In genomic region chr16:14399397-14400284, GRCh38 we compare ENCODE assay signal across 8 cellular contexts.
A peak's percentile ranks its signal among the peaks of the same experiment; 100 is the strongest.
DNase-seq lines count a peak whose midpoint lies in the region; TF ChIP-seq lines count a peak whose summit lies in the region.

No MANE protein-coding gene starts in this region.

- H3K79me1 ChIP-seq in neuronal stem cell (ENCODE audit: low read depth, low read length) = no peaks in the 10 kb centered on the region

- H3K27ac ChIP-seq in breast epithelium (no peak overlapping the region), neuronal stem cell (replicated peaks; ENCODE audit: low read length) (no peak overlapping the region)

- H3K27ac Mint-ChIP-seq in MCF 10A (ENCODE audit: low read depth, unreplicated experiment) = no peak overlapping the region
- H3K27ac Mint-ChIP-seq in activated CD4-positive, alpha-beta memory T cell treated with anti-CD3 and anti-CD28 coated beads, Interleukin-2, amount 10 ng/mL, durations not matched to agents 7 days and 5 days = no peak overlapping the region

- H3K36me3 ChIP-seq in breast epithelium = no peaks in the 10 kb centered on the region
- H3K36me3 ChIP-seq in neuronal stem cell (replicated peaks in 1 of 2; ENCODE audit: control insufficient read depth in 2 of 2, insufficient read depth in 2 of 2, low read length in 2 of 2) = no peaks in the 10 kb centered on the region

- H3K4me3 Mint-ChIP-seq in MCF 10A (ENCODE audit: unreplicated experiment) = peak overlapping the region; percentile 55
- no peak overlapping the region for H3K4me3 Mint-ChIP-seq in activated CD4-positive, alpha-beta memory T cell treated with anti-CD3 and anti-CD28 coated beads, Interleukin-2, amount 10 ng/mL, durations not matched to agents 7 days and 5 days

- peaks cover 0 to 6% of the 10 kb centered on the region in 2 donors for H3K4me1 ChIP-seq in breast epithelium
- peaks cover 0 to 6% of the 10 kb centered on the region in 2 donors for H3K4me1 ChIP-seq in neuronal stem cell (ENCODE audit: control insufficient read depth in 2 of 2, insufficient read depth in 1 of 2, low read depth in 1 of 2, low read length in 2 of 2)

- H2BK15ac ChIP-seq in neuronal stem cell (ENCODE audit: low read length) = no peak overlapping the region

- no peak overlapping the region for H2AK5ac ChIP-seq in neuronal stem cell (ENCODE audit: low read depth, low read length)

- POLR2A ChIA-PET in MCF 10A (lab: Yijun Ruan, JAX) = interaction anchor here (0.7 to 1.3 kb wide), 8 partner anchors 10 to 484 kb away, joined by 3 to 7 read pairs (median 4); no protein-coding TSS in a partner anchor
- POLR2A ChIA-PET in activated CD4-positive, alpha-beta memory T cell treated with anti-CD3 and anti-CD28 coated beads, Interleukin-2, amount 10 ng/mL, durations not matched to agents 7 days and 5 days (lab: Charles Lee) = no interaction called here

- H3K4me2 ChIP-seq in neuronal stem cell (ENCODE audit: insufficient read depth, low read length, poor library complexity, severe bottlenecking) = no peak overlapping the region

- no peak overlapping the region for H2BK5ac ChIP-seq in neuronal stem cell (ENCODE audit: low read length)

- no peak for TF ChIP-seq CTCF in MCF 10A (IDR thresholded peaks at IDR 0.05; ENCODE audit: unreplicated experiment)
- no peak for TF ChIP-seq CTCF in breast epithelium (IDR thresholded peaks at IDR 0.05)
- TF ChIP-seq CTCF in epithelial cell of esophagus (IDR thresholded peaks at IDR 0.05; ENCODE audit: insufficient read depth, low read depth, low read length, missing control alignments) = no peak

- peaks cover 11% of the 10 kb centered on the region for H3K4me1 Mint-ChIP-seq in MCF 10A (ENCODE audit: insufficient read depth, unreplicated experiment)
- H3K4me1 Mint-ChIP-seq in activated CD4-positive, alpha-beta memory T cell treated with anti-CD3 and anti-CD28 coated beads, Interleukin-2, amount 10 ng/mL, durations not matched to agents 7 days and 5 days = no peaks in the 10 kb centered on the region

- no peak overlapping the region for H3K4ac ChIP-seq in neuronal stem cell (ENCODE audit: low read length)

- TF ChIP-seq POLR2A in breast epithelium (IDR thresholded peaks at IDR 0.05) = no peak

- H3K27me3 ChIP-seq in breast epithelium (no peaks in the 10 kb centered on the region), neuronal stem cell (ENCODE audit: control insufficient read depth in 3 of 3, insufficient read depth in 3 of 3, low read depth in 1 of 3, low read length in 3 of 3) (no peaks in the 10 kb centered on the region)

- H3K9me3 ChIP-seq in breast epithelium (no peaks in the 10 kb centered on the region), neuronal stem cell (replicated peaks in 1 of 2; ENCODE audit: control insufficient read depth in 2 of 2, insufficient read depth in 1 of 2, low read depth in 1 of 2, low read length in 2 of 2) (no peaks in the 10 kb centered on the region)

- H3K27me3 Mint-ChIP-seq in MCF 10A (ENCODE audit: insufficient read depth, unreplicated experiment) = no peaks in the 10 kb centered on the region
- no peaks in the 10 kb centered on the region for H3K27me3 Mint-ChIP-seq in activated CD4-positive, alpha-beta memory T cell treated with anti-CD3 and anti-CD28 coated beads, Interleukin-2, amount 10 ng/mL, durations not matched to agents 7 days and 5 days

- H2BK12ac ChIP-seq in neuronal stem cell (ENCODE audit: low read length) = no peak overlapping the region

- peak overlapping the region; percentile 58 for H3K18ac ChIP-seq in neuronal stem cell (ENCODE audit: low read length)

- BruUV-seq in MCF 10A (replicated peaks; lab: Mats Ljungman, UMichigan) = no TSS peak

- no peak overlapping the region for H4K91ac ChIP-seq in neuronal stem cell (ENCODE audit: low read depth, low read length, poor library complexity)

- no peak overlapping the region for H4K8ac ChIP-seq in neuronal stem cell (ENCODE audit: low read depth, low read length)

- CTCF ChIA-PET in MCF 10A (lab: Yijun Ruan, JAX) = interaction anchor here (0.6 to 0.8 kb wide), 2 partner anchors 30 to 116 kb away, joined by 3 read pairs; no protein-coding TSS in a partner anchor
- CTCF ChIA-PET in activated CD4-positive, alpha-beta memory T cell treated with anti-CD3 and anti-CD28 coated beads, Interleukin-2, amount 10 ng/mL, durations not matched to agents 7 days and 5 days (lab: Charles Lee) = no interaction called here

- no CpG with 5 or more reads among the region's 25 CpGs for WGBS in neuronal stem cell (ENCODE audit: extremely low coverage in 2 of 2, insufficient read length in 2 of 2, insufficient replicate concordance in 1 of 2), 2 donors

- H3K9ac ChIP-seq in neuronal stem cell (ENCODE audit: low read depth, low read length, poor library complexity) = no peak overlapping the region

- peak overlapping the region; percentile 79 for H2AFZ ChIP-seq in neuronal stem cell (ENCODE audit: low read length)

- H3K9me3 Mint-ChIP-seq in MCF 10A (ENCODE audit: unreplicated experiment) = no peaks in the 10 kb centered on the region
- no peaks in the 10 kb centered on the region for H3K9me3 Mint-ChIP-seq in activated CD4-positive, alpha-beta memory T cell treated with anti-CD3 and anti-CD28 coated beads, Interleukin-2, amount 10 ng/mL, durations not matched to agents 7 days and 5 days

- intact Hi-C loops in MCF 10A (cut with micrococcal nuclease) (loop anchor here (5.0 kb wide), 1 partner anchor 97 kb away; no protein-coding TSS in a partner anchor), breast epithelium (cut with DNase I; ENCODE audit: low total_unique reads) (no loop called here)

- H3K14ac ChIP-seq in neuronal stem cell (ENCODE audit: low read length) = no peak overlapping the region

- DNase-seq in MCF 10A (ENCODE audit: unreplicated experiment) (peak; percentile 66), breast epithelium (ENCODE audit: low spot score in 2 of 2) (no peak), NCI-H446 (lab: John Stamatoyannopoulos, UW) (peak; percentile 28 to 60), epithelial cell of esophagus (ENCODE audit: low read depth) (peak; percentile 67), neuronal stem cell (ENCODE audit: low spot score) (no peak), GM19238 (ENCODE audit: insufficient read length, low spot score) (no peak), middle frontal gyrus (ENCODE audit: extremely low spot score, low spot score) (no peak)
- DNase-seq in activated CD4-positive, alpha-beta memory T cell treated with anti-CD3 and anti-CD28 coated beads, Interleukin-2, amount 10 ng/mL, durations not matched to agents 7 days and 5 days = no peak

- no peaks in the 10 kb centered on the region for H3K36me3 Mint-ChIP-seq in MCF 10A (ENCODE audit: insufficient read depth, unreplicated experiment)
- no peaks in the 10 kb centered on the region for H3K36me3 Mint-ChIP-seq in activated CD4-positive, alpha-beta memory T cell treated with anti-CD3 and anti-CD28 coated beads, Interleukin-2, amount 10 ng/mL, durations not matched to agents 7 days and 5 days (ENCODE audit: low read depth)

- H3K23ac ChIP-seq in neuronal stem cell (ENCODE audit: low read depth, low read length, poor library complexity) = no peak overlapping the region

- H3K4me3 ChIP-seq in breast epithelium = no peak overlapping the region
- no peak overlapping the region for H3K4me3 ChIP-seq in epithelial cell of esophagus (ENCODE audit: low read length)
- H3K4me3 ChIP-seq in neuronal stem cell (ENCODE audit: low read length in 2 of 2) = no peak overlapping the region

- no peak overlapping the region for H2BK120ac ChIP-seq in neuronal stem cell (ENCODE audit: low read depth, low read length)

Comparison
In these comparisons a context has a peak if more than half of its experiments do, and no peak if none do; other contexts are left out.
1. DNase-seq: peak in MCF 10A (single experiment), NCI-H446 (2 of 2) and epithelial cell of esophagus (single experiment); none in breast epithelium (0 of 2), neuronal stem cell (single experiment), GM19238 (single experiment), middle frontal gyrus (single experiment) and activated CD4-positive, alpha-beta memory T cell treated with anti-CD3 and anti-CD28 coated beads, Interleukin-2, amount 10 ng/mL, durations not matched to agents 7 days and 5 days (single experiment).